ENCODE assay signal across 20 cellular contexts in the genomic region with DNA sequence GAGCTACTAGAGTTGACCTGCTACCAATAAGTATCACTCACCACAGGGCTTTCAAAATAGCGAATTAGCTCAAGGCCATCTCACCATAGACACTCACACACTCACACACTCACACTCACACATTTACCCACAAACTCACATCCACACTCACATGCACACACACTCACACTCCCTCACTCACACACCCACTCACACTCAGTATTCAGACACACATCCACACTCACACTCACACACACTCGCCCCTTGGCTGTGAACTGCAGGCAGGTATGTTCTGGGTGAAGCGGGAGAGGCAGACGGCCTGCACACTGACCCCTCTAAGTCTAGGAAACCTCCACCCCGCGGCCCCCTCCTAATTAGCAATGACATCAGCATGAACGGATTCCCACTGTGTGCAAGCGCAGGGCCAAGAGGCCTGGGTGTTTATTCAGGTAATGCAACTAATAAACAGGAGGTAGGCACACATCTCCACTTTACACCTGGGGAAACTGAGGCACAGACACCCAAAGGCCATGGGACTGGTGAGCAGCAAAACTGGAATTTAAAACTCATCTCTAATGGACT.
DNase-seq lines count a peak whose midpoint lies in the region; ATAC-seq, FAIRE-seq and TF ChIP-seq lines count a peak whose summit lies in the region.
"Had no signal": no experiment of that assay in that cellular context is flagged by ENCODE, and none has a peak within 500 bp of the region (broad histone marks: within the 10 kb centered on the region; RNA-seq: fewer than 3 reads in every experiment).

No MANE protein-coding gene starts in this region.

- TF ChIP-seq EP300 in GM12878 (IDR thresholded peaks at IDR 0.05; ENCODE audit: borderline replicate concordance in 1 of 2, control insufficient read depth in 1 of 2, low read depth in 2 of 2, low read length in 2 of 2): no peak
- TF ChIP-seq EP300 in sigmoid colon (IDR thresholded peaks at IDR 0.05): no peak

- peak overlapping the region; percentile 28; the same call in 1 of the 2 replicates for H3K4me2 ChIP-seq in GM12878 (ENCODE audit: control insufficient read depth, insufficient read depth)

- TF ChIP-seq CTCF in GM12878 (IDR thresholded peaks at IDR 0.05 in 2 of 3, conservative IDR thresholded peaks at IDR 0.05 in 1 of 3; ENCODE audit: control insufficient read depth in 2 of 3, extremely low read depth in 1 of 3, insufficient read depth in 1 of 3, low read depth in 3 of 3, low read length in 3 of 3) (no peak), sigmoid colon (IDR thresholded peaks at IDR 0.05) (no peak), body of pancreas (IDR thresholded peaks at IDR 0.05) (no peak)

- no peak overlapping the region for H2AFZ ChIP-seq in GM12878 (ENCODE audit: control insufficient read depth, low read depth, low read length)
- H2AFZ ChIP-seq: GM23248 had no signal

- H3K79me2 ChIP-seq in GM12878 (ENCODE audit: control insufficient read depth, insufficient read depth, low read length): no peaks in the 10 kb centered on the region

- H3K27me3 ChIP-seq in GM12878 (replicated peaks in 1 of 2; ENCODE audit: control insufficient read depth in 2 of 2, insufficient read depth in 2 of 2, low read length in 1 of 2): no peaks in the 10 kb centered on the region
- no peaks in the 10 kb centered on the region for H3K27me3 ChIP-seq in sigmoid colon
- H3K27me3 ChIP-seq in body of pancreas: no peaks in the 10 kb centered on the region

- CTCF ChIA-PET in GM12878 (lab: Yijun Ruan, JAX): interaction anchor here (1.0 kb wide), 1 partner anchor 24 kb away, joined by 3 read pairs; no protein-coding TSS in a partner anchor

- no peaks in the 10 kb centered on the region for H3K9me3 ChIP-seq in GM12878 (replicated peaks; ENCODE audit: control insufficient read depth, insufficient read depth, low read length)
- H3K9me3 ChIP-seq in sigmoid colon: no peaks in the 10 kb centered on the region
- H3K9me3 ChIP-seq in body of pancreas: no peaks in the 10 kb centered on the region

- WGBS in GM12878 (ENCODE audit: insufficient coverage, insufficient replicate concordance, low lambda C conversion rate, missing lambda C conversion rate): 49% methylated on average over 8 of the region's 8 CpGs
- WGBS in sigmoid colon, 2 donors: 81 to 82% methylated on average over 8 of the region's 8 CpGs
- WGBS in body of pancreas, 2 donors: 61 to 76% methylated on average over 8 of the region's 8 CpGs

- intact Hi-C loops in GM12878 (cut with micrococcal nuclease; ENCODE audit: unreplicated experiment): no loop called here
- intact Hi-C loops in sigmoid colon (cut with DNase I): no loop called here
- intact Hi-C loops in body of pancreas (cut with DNase I): no loop called here

- H3K27ac Mint-ChIP-seq in activated T-cell treated with anti-CD3 and anti-CD28 coated beads, Interleukin-2, amount 50 U/mL, for 24 hours: peak overlapping the region; percentile 34
- peak overlapping the region; percentile 33 for H3K27ac Mint-ChIP-seq in stimulated activated naive CD8-positive, alpha-beta T cell treated with anti-CD3 and anti-CD28 coated beads, Interleukin-15, Interleukin-2, amounts not matched to agents 100 ng/mL and 50 ng/mL, for 24 hours
- no peak overlapping the region for H3K27ac Mint-ChIP-seq in stimulated activated naive CD8-positive, alpha-beta T cell treated with anti-CD3 and anti-CD28 coated beads, Interleukin-15, amount 100 ng/mL, for 72 hours
- H3K27ac Mint-ChIP-seq: H9, HFFc6 had no signal

- no peak for DNase-seq in activated T-cell treated with anti-CD3 and anti-CD28 coated beads, Interleukin-2, amount 50 U/mL, for 24 hours
- no peak for DNase-seq in activated T-cell treated with anti-CD3 and anti-CD28 coated beads, Interleukin-2, amount 50 U/mL, for 48 hours
- DNase-seq in stimulated activated naive CD8-positive, alpha-beta T cell treated with anti-CD3 and anti-CD28 coated beads, Interleukin-15, amount 100 ng/mL, for 72 hours: no peak
- no peak for DNase-seq in GM12878 (ENCODE audit: low read depth, low spot score)
- peak; percentile 47 for DNase-seq in sigmoid colon
- DNase-seq in body of pancreas: no peak
- DNase-seq: DMS79, HFFc6, NCI-H1436 treated with DMSO at 0.1 percent for 48 hours, NCI-H1930, NCI-H226, NCI-H748 treated with DMSO at 0.1 percent for 48 hours had no signal

- no peak overlapping the region for H3K4me3 Mint-ChIP-seq in activated T-cell treated with anti-CD3 and anti-CD28 coated beads, Interleukin-2, amount 50 U/mL, for 24 hours
- H3K4me3 Mint-ChIP-seq in stimulated activated naive CD8-positive, alpha-beta T cell treated with anti-CD3 and anti-CD28 coated beads, Interleukin-15, Interleukin-2, amounts not matched to agents 100 ng/mL and 50 ng/mL, for 24 hours: no peak overlapping the region
- peak overlapping the region in 1 of 2 donors; percentile 73 for H3K4me3 Mint-ChIP-seq in stimulated activated naive CD8-positive, alpha-beta T cell treated with anti-CD3 and anti-CD28 coated beads, Interleukin-15, amount 100 ng/mL, for 72 hours
- H3K4me3 Mint-ChIP-seq: H9, HFFc6 had no signal

- no peak for TF ChIP-seq RAD21 in GM12878 (IDR thresholded peaks at IDR 0.05; ENCODE audit: insufficient read depth, low read depth, low read length)

- H3K36me3 Mint-ChIP-seq in activated T-cell treated with anti-CD3 and anti-CD28 coated beads, Interleukin-2, amount 50 U/mL, for 24 hours (ENCODE audit: low read depth): no peaks in the 10 kb centered on the region
- H3K36me3 Mint-ChIP-seq in stimulated activated naive CD8-positive, alpha-beta T cell treated with anti-CD3 and anti-CD28 coated beads, Interleukin-15, Interleukin-2, amounts not matched to agents 100 ng/mL and 50 ng/mL, for 24 hours (ENCODE audit: low read depth): no peaks in the 10 kb centered on the region

- no TSS peak for BruUV-seq in GM12878 (replicated peaks; lab: Mats Ljungman, UMichigan)

- H3K27ac ChIP-seq in GM12878 (ENCODE audit: control insufficient read depth, insufficient read depth) (peak overlapping the region; percentile 15; the same call in 1 of the 2 replicates), sigmoid colon (no peak overlapping the region), body of pancreas (no peak overlapping the region)
- H3K27ac ChIP-seq: C4-2B, GM23248, HL-60 had no signal

- no peaks in the 10 kb centered on the region for H3K9me3 Mint-ChIP-seq in activated T-cell treated with anti-CD3 and anti-CD28 coated beads, Interleukin-2, amount 50 U/mL, for 24 hours
- H3K9me3 Mint-ChIP-seq in stimulated activated naive CD8-positive, alpha-beta T cell treated with anti-CD3 and anti-CD28 coated beads, Interleukin-15, Interleukin-2, amounts not matched to agents 100 ng/mL and 50 ng/mL, for 24 hours: no peaks in the 10 kb centered on the region
- no peaks in the 10 kb centered on the region for H3K9me3 Mint-ChIP-seq in stimulated activated naive CD8-positive, alpha-beta T cell treated with anti-CD3 and anti-CD28 coated beads, Interleukin-15, amount 100 ng/mL, for 72 hours
- H3K9me3 Mint-ChIP-seq: H9 had no signal

- H3K36me3 ChIP-seq in GM12878 (ENCODE audit: control insufficient read depth in 2 of 2, insufficient read depth in 2 of 2, low read length in 1 of 2): no peaks in the 10 kb centered on the region
- H3K36me3 ChIP-seq in sigmoid colon: no peaks in the 10 kb centered on the region
- no peaks in the 10 kb centered on the region for H3K36me3 ChIP-seq in body of pancreas (replicated peaks in 1 of 2; ENCODE audit: insufficient read depth in 1 of 2, low read depth in 2 of 2)

- no peak overlapping the region for H3K4me3 ChIP-seq in GM12878
- no peak overlapping the region for H3K4me3 ChIP-seq in sigmoid colon
- H3K4me3 ChIP-seq in body of pancreas: no peak overlapping the region
- H3K4me3 ChIP-seq: GM23248 had no signal

- H3K4me1 ChIP-seq in GM12878 (ENCODE audit: control insufficient read depth, insufficient read depth, low read length) (peaks cover 7% of the 10 kb centered on the region), sigmoid colon (no peaks in the 10 kb centered on the region), body of pancreas (no peaks in the 10 kb centered on the region)

- H3K4me1 Mint-ChIP-seq in activated T-cell treated with anti-CD3 and anti-CD28 coated beads, Interleukin-2, amount 50 U/mL, for 24 hours (ENCODE audit: low read depth): peaks cover 14% of the 10 kb centered on the region
- H3K4me1 Mint-ChIP-seq in stimulated activated naive CD8-positive, alpha-beta T cell treated with anti-CD3 and anti-CD28 coated beads, Interleukin-15, Interleukin-2, amounts not matched to agents 100 ng/mL and 50 ng/mL, for 24 hours (ENCODE audit: low read depth): peaks cover 11% of the 10 kb centered on the region
- peaks cover 11% of the 10 kb centered on the region for H3K4me1 Mint-ChIP-seq in stimulated activated naive CD8-positive, alpha-beta T cell treated with anti-CD3 and anti-CD28 coated beads, Interleukin-15, amount 100 ng/mL, for 72 hours
- H3K4me1 Mint-ChIP-seq: H9 had no signal

- POLR2A ChIA-PET in GM12878 (lab: Charles Lee): interaction anchor here (0.6 kb wide), 1 partner anchor 39 kb away, joined by 3 read pairs; no protein-coding TSS in a partner anchor

- SMC1A ChIA-PET in GM12878 (lab: Charles Lee; ENCODE audit: uncharacterized antibody, unreplicated experiment): interaction anchor here (1.0 to 1.6 kb wide), 4 partner anchors 20 to 216 kb away, joined by 3 to 5 read pairs (median 4); partner anchors contain the start of gene ADARB2

- no peak overlapping the region for H3K9ac ChIP-seq in GM12878 (ENCODE audit: control insufficient read depth, insufficient read depth, low read length)
- H3K9ac ChIP-seq: GM23248 had no signal

- H3K27me3 Mint-ChIP-seq in activated T-cell treated with anti-CD3 and anti-CD28 coated beads, Interleukin-2, amount 50 U/mL, for 24 hours: peaks cover 16% of the 10 kb centered on the region
- peaks cover 21% of the 10 kb centered on the region for H3K27me3 Mint-ChIP-seq in stimulated activated naive CD8-positive, alpha-beta T cell treated with anti-CD3 and anti-CD28 coated beads, Interleukin-15, Interleukin-2, amounts not matched to agents 100 ng/mL and 50 ng/mL, for 24 hours
- H3K27me3 Mint-ChIP-seq in stimulated activated naive CD8-positive, alpha-beta T cell treated with anti-CD3 and anti-CD28 coated beads, Interleukin-15, amount 100 ng/mL, for 72 hours: peaks cover 19% of the 10 kb centered on the region

- no peak for ATAC-seq in stimulated activated naive CD8-positive, alpha-beta T cell treated with anti-CD3 and anti-CD28 coated beads, Interleukin-15, amount 100 ng/mL, for 72 hours
- ATAC-seq in GM12878 (peak; percentile 30), body of pancreas (no peak), GM21526 (IDR thresholded peaks at IDR 0.05; ENCODE audit: low FRiP score, unreplicated experiment) (no peak)
- ATAC-seq: Panc1 had no signal

- no peaks in the 10 kb centered on the region for H4K20me1 ChIP-seq in GM12878 (ENCODE audit: control insufficient read depth, insufficient read depth)

- in situ Hi-C loops in GM12878 (cut with MboI): no loop called here

- RAD21 ChIA-PET in GM12878 (lab: Charles Lee; ENCODE audit: unreplicated experiment): interaction anchor here (1.0 to 1.8 kb wide), 3 partner anchors 87 to 96 kb away, joined by 3 to 7 read pairs (median 6); partner anchors contain the start of gene ADARB2

- FAIRE-seq in GM12878 (lab: Jason Lieb, UNC): no peak
- FAIRE-seq: A204.1 had no signal

- TF ChIP-seq POLR2A in GM12878 (IDR thresholded peaks at IDR 0.05; ENCODE audit: low read depth, low read length): no peak
- TF ChIP-seq POLR2A in sigmoid colon (IDR thresholded peaks at IDR 0.05): no peak
- TF ChIP-seq POLR2A in body of pancreas (IDR thresholded peaks at IDR 0.05): no peak

TF ChIP-seq in GM12878, 131 proteins besides CTCF, POLR2A, EP300 and RAD21 (continues in another document):
- TF ChIP-seq MXI1 (IDR thresholded peaks at IDR 0.05; ENCODE audit: low read depth, low read length): no peak

Comparison
In these comparisons a context has a peak if more than half of its experiments do, and no peak if none do; other contexts are left out.
1. H3K27ac Mint-ChIP-seq: peak in activated T-cell treated with anti-CD3 and anti-CD28 coated beads, Interleukin-2, amount 50 U/mL, for 24 hours (single experiment) and stimulated activated naive CD8-positive, alpha-beta T cell treated with anti-CD3 and anti-CD28 coated beads, Interleukin-15, Interleukin-2, amounts not matched to agents 100 ng/mL and 50 ng/mL, for 24 hours (single experiment); none in stimulated activated naive CD8-positive, alpha-beta T cell treated with anti-CD3 and anti-CD28 coated beads, Interleukin-15, amount 100 ng/mL, for 72 hours (0 of 2).